Comparison of ENCODE assay signal across 22 cellular contexts in genomic region chr4:158763462-158763861, GRCh38. TPM values are rescaled to one million over a fixed set of nuclear protein-coding genes. Genes with fewer than 3 reads are reported as not detected.
DNase-seq lines count a peak whose midpoint lies in the region; ATAC-seq, FAIRE-seq and TF ChIP-seq lines count a peak whose summit lies in the region.
"Had no signal": no experiment of that assay in that cellular context is flagged by ENCODE, and none has a peak within 500 bp of the region (broad histone marks: within the 10 kb centered on the region; RNA-seq: fewer than 3 reads in every experiment).

No MANE protein-coding gene starts in this region.

- TF ChIP-seq RAD21 in HepG2 (CRISPR knock-in tag; IDR thresholded peaks at IDR 0.05): no peak
- TF ChIP-seq RAD21 in Ishikawa (IDR thresholded peaks at IDR 0.05; ENCODE audit: low read depth): no peak
- no peak for TF ChIP-seq RAD21 in GM12878 (IDR thresholded peaks at IDR 0.05; ENCODE audit: insufficient read depth, low read depth, low read length)

- no peak overlapping the region for H3K27ac ChIP-seq in HepG2 (ENCODE audit: extremely low read length, insufficient read depth, low read length)
- no peak overlapping the region for H3K27ac ChIP-seq in right lobe of liver
- no peak overlapping the region for H3K27ac ChIP-seq in GM12878 (ENCODE audit: control insufficient read depth, insufficient read depth)
- H3K27ac ChIP-seq in CD8-positive, alpha-beta memory T cell (ENCODE audit: low read depth, low read length): no peak overlapping the region
- H3K27ac ChIP-seq: A549; BLaER1 treated with 17β-estradiol and CSF1 and Interleukin-3, amounts not matched to agents 10 nM and 100 nM; GM23248 had no signal

- H3K27me3 ChIP-seq in HepG2 (ENCODE audit: control insufficient read depth in 1 of 2, insufficient read depth in 2 of 2, low read length in 2 of 2): no peaks in the 10 kb centered on the region
- no peaks in the 10 kb centered on the region for H3K27me3 ChIP-seq in right lobe of liver
- peaks cover 1 to 2% of the 10 kb centered on the region in 2 experiments; a peak in 1 of 4 replicates for H3K27me3 ChIP-seq in GM12878 (replicated peaks in 1 of 2; ENCODE audit: control insufficient read depth in 2 of 2, insufficient read depth in 2 of 2, low read length in 1 of 2)
- H3K27me3 ChIP-seq in CD8-positive, alpha-beta memory T cell (ENCODE audit: insufficient read depth, low read length, poor library complexity, severe bottlenecking): no peaks in the 10 kb centered on the region
- H3K27me3 ChIP-seq: BE2C; BLaER1 treated with 17β-estradiol and CSF1 and Interleukin-3, amounts not matched to agents 10 nM and 100 nM had no signal

- no peak for TF ChIP-seq POLR2A in HepG2 (IDR thresholded peaks at IDR 0.05; ENCODE audit: insufficient read depth in 1 of 2, low read depth in 2 of 2, low read length in 2 of 2)
- TF ChIP-seq POLR2A in right lobe of liver (IDR thresholded peaks at IDR 0.05): no peak
- no peak for TF ChIP-seq POLR2A in GM12878 (IDR thresholded peaks at IDR 0.05; ENCODE audit: low read depth, low read length)

- H3K9me3 ChIP-seq in HepG2 (ENCODE audit: low read length) (no peaks in the 10 kb centered on the region), right lobe of liver (no peaks in the 10 kb centered on the region), GM12878 (replicated peaks; ENCODE audit: control insufficient read depth, insufficient read depth, low read length) (no peaks in the 10 kb centered on the region)
- no peaks in the 10 kb centered on the region for H3K9me3 ChIP-seq in CD8-positive, alpha-beta memory T cell (ENCODE audit: low read length)
- H3K9me3 ChIP-seq: A549, BE2C, Caco-2 had no signal

- H3K36me3 ChIP-seq in HepG2 (replicated peaks in 1 of 2; ENCODE audit: control insufficient read depth in 1 of 2, insufficient read depth in 2 of 2, low read length in 2 of 2) (no peaks in the 10 kb centered on the region), right lobe of liver (no peaks in the 10 kb centered on the region), GM12878 (ENCODE audit: control insufficient read depth in 2 of 2, insufficient read depth in 2 of 2, low read length in 1 of 2) (no peaks in the 10 kb centered on the region)
- no peaks in the 10 kb centered on the region for H3K36me3 ChIP-seq in CD8-positive, alpha-beta memory T cell (ENCODE audit: insufficient read depth, low read length)
- H3K36me3 ChIP-seq: BE2C; BLaER1 treated with 17β-estradiol and CSF1 and Interleukin-3, amounts not matched to agents 10 nM and 100 nM had no signal

- no TSS peak for BruUV-seq in HepG2 (replicated peaks; lab: Mats Ljungman, UMichigan)
- BruUV-seq in GM12878 (replicated peaks; lab: Mats Ljungman, UMichigan): no TSS peak

- no peaks in the 10 kb centered on the region for H4K20me1 ChIP-seq in HepG2 (ENCODE audit: insufficient read depth, low read length)
- no peaks in the 10 kb centered on the region for H4K20me1 ChIP-seq in GM12878 (ENCODE audit: control insufficient read depth, insufficient read depth)
- H4K20me1 ChIP-seq: BLaER1 treated with 17β-estradiol and CSF1 and Interleukin-3, amounts not matched to agents 10 nM and 100 nM had no signal

- H3K4me2 ChIP-seq in HepG2 (ENCODE audit: low read depth, low read length): no peak overlapping the region
- no peak overlapping the region for H3K4me2 ChIP-seq in GM12878 (ENCODE audit: control insufficient read depth, insufficient read depth)
- H3K4me2 ChIP-seq: A549; BLaER1 treated with 17β-estradiol and CSF1 and Interleukin-3, amounts not matched to agents 10 nM and 100 nM had no signal

- H3K4me1 ChIP-seq in HepG2 (ENCODE audit: insufficient read depth, low read length): peaks cover 38% of the 10 kb centered on the region
- H3K4me1 ChIP-seq in right lobe of liver: peaks cover 0 to 5% (median 0%) of the 10 kb centered on the region in 4 donors
- H3K4me1 ChIP-seq in GM12878 (ENCODE audit: control insufficient read depth, insufficient read depth, low read length): no peaks in the 10 kb centered on the region
- peaks cover 8% of the 10 kb centered on the region for H3K4me1 ChIP-seq in CD8-positive, alpha-beta memory T cell (ENCODE audit: insufficient read depth, low read length)
- H3K4me1 ChIP-seq: BE2C had no signal

- DNase-seq in HepG2 (ENCODE audit: low spot score) (no peak), right lobe of liver (no peak), GM12878 (ENCODE audit: low read depth, low spot score) (no peak), progenitor cell of endocrine pancreas (ENCODE audit: low spot score, unreplicated experiment) (no peak), SIG-M5 treated with dmso at 0.1 percent for 504 hours (lab: John Stamatoyannopoulos, UW; ENCODE audit: unreplicated experiment) (no peak)
- DNase-seq in CD8-positive, alpha-beta memory T cell: no peak
- DNase-seq: 8988T; ACHN; AML-193; BE2C; Caco-2; CD4-positive, alpha-beta memory T cell; DMS153; DND-41; GM23248; H9 had no signal

- TF ChIP-seq CTCF in HepG2 (CRISPR knock-in tag; IDR thresholded peaks at IDR 0.05) (no peak), right lobe of liver (IDR thresholded peaks at IDR 0.05) (no peak), GM12878 (IDR thresholded peaks at IDR 0.05 in 2 of 3, conservative IDR thresholded peaks at IDR 0.05 in 1 of 3; ENCODE audit: control insufficient read depth in 2 of 3, extremely low read depth in 1 of 3, insufficient read depth in 1 of 3, low read depth in 3 of 3, low read length in 3 of 3) (no peak), progenitor cell of endocrine pancreas (IDR thresholded peaks at IDR 0.05; ENCODE audit: unreplicated experiment) (no peak)

- H2AFZ ChIP-seq in HepG2 (ENCODE audit: low read length) (no peak overlapping the region), GM12878 (ENCODE audit: control insufficient read depth, low read depth, low read length) (no peak overlapping the region)
- H2AFZ ChIP-seq: GM23248 had no signal

- no peak overlapping the region for H3K4me3 Mint-ChIP-seq in progenitor cell of endocrine pancreas (ENCODE audit: low read depth)
- peak overlapping the region in 1 of 7 donors; percentile 19 for H3K4me3 Mint-ChIP-seq in CD8-positive, alpha-beta memory T cell
- H3K4me3 Mint-ChIP-seq: CD14-positive monocyte; CD4-positive, alpha-beta memory T cell; H9 had no signal

- in situ Hi-C loops in HepG2 (cut with HindIII; ENCODE audit: extremely low pct_ligation_motif_present, low pct_unique_long_range_greater_than_20kb): no loop called here
- in situ Hi-C loops in GM12878 (cut with MboI): no loop called here

- SMC1A ChIA-PET in GM12878 (lab: Charles Lee; ENCODE audit: uncharacterized antibody, unreplicated experiment): interaction anchor here (1.2 to 1.6 kb wide), 4 partner anchors 11 to 86 kb away, joined by 3 to 6 read pairs (median 6); no protein-coding TSS in a partner anchor

- POLR2A ChIA-PET in HepG2 (lab: Yijun Ruan, JAX): no interaction called here
- POLR2A ChIA-PET in GM12878 (lab: Charles Lee): interaction anchor here (1.7 kb wide), 1 partner anchor 12 kb away, joined by 4 read pairs; no protein-coding TSS in a partner anchor
- POLR2A ChIA-PET in CD8-positive, alpha-beta memory T cell (lab: Charles Lee): no interaction called here

- ATAC-seq in HepG2 (no peak), right lobe of liver (no peak), GM12878 (no peak)
- ATAC-seq: A549 had no signal

- CTCF ChIA-PET in HepG2 (lab: Yijun Ruan, JAX; ENCODE audit: low intra/inter-chr PET ratio, low total read pairs) (no interaction called here), GM12878 (lab: Yijun Ruan, JAX) (interaction anchor here (0.6 to 1.1 kb wide), 2 partner anchors 36 to 88 kb away, joined by 3 to 4 read pairs; no protein-coding TSS in a partner anchor)
- CTCF ChIA-PET in CD8-positive, alpha-beta memory T cell (lab: Charles Lee): no interaction called here

- FAIRE-seq in HepG2 (lab: Jason Lieb, UNC): no peak
- no peak for FAIRE-seq in GM12878 (lab: Jason Lieb, UNC)
- FAIRE-seq: A549, G401.6, GM18507 had no signal

- H3K9ac ChIP-seq in HepG2 (ENCODE audit: insufficient read depth, low read depth, low read length) (no peak overlapping the region), GM12878 (ENCODE audit: control insufficient read depth, insufficient read depth, low read length) (no peak overlapping the region)
- H3K9ac ChIP-seq: BLaER1 treated with 17β-estradiol and CSF1 and Interleukin-3, amounts not matched to agents 10 nM and 100 nM; GM23248 had no signal

- 46% methylated on average over 2 of the region's 2 CpGs for WGBS in HepG2 (ENCODE audit: low lambda C conversion rate)
- WGBS in right lobe of liver (ENCODE audit: insufficient coverage, low coverage, low lambda C conversion rate, missing lambda C conversion rate): 49% methylated on average over 2 of the region's 2 CpGs
- WGBS in GM12878 (ENCODE audit: insufficient coverage, insufficient replicate concordance, low lambda C conversion rate, missing lambda C conversion rate): 45% methylated on average over 2 of the region's 2 CpGs

- RAD21 ChIA-PET in GM12878 (lab: Charles Lee; ENCODE audit: unreplicated experiment): interaction anchor here (0.9 to 1.7 kb wide), 2 partner anchors 33 to 86 kb away, joined by 3 to 4 read pairs; no protein-coding TSS in a partner anchor

- H3K4me1 Mint-ChIP-seq in progenitor cell of endocrine pancreas (ENCODE audit: low read depth): peaks cover 9% of the 10 kb centered on the region
- H3K4me1 Mint-ChIP-seq in CD8-positive, alpha-beta memory T cell: peaks cover 6 to 13% (median 10%) of the 10 kb centered on the region in 3 donors

- H3K27ac Mint-ChIP-seq in progenitor cell of endocrine pancreas: no peak overlapping the region
- no peak overlapping the region for H3K27ac Mint-ChIP-seq in CD8-positive, alpha-beta memory T cell
- H3K27ac Mint-ChIP-seq: CD14-positive monocyte; CD4-positive, alpha-beta memory T cell; H9 had no signal

- TF ChIP-seq EP300 in HepG2 (IDR thresholded peaks at IDR 0.05; ENCODE audit: low read depth in 2 of 2, low read length in 2 of 2): no peak
- no peak for TF ChIP-seq EP300 in HepG2 (CRISPR knock-in tag; IDR thresholded peaks at IDR 0.05; ENCODE audit: borderline replicate concordance)
- no peak for TF ChIP-seq EP300 in Ishikawa (IDR thresholded peaks at IDR 0.05; ENCODE audit: borderline replicate concordance)
- no peak for TF ChIP-seq EP300 in GM12878 (IDR thresholded peaks at IDR 0.05; ENCODE audit: borderline replicate concordance in 1 of 2, control insufficient read depth in 1 of 2, low read depth in 2 of 2, low read length in 2 of 2)

- H3K36me3 Mint-ChIP-seq in progenitor cell of endocrine pancreas (ENCODE audit: insufficient read depth): no peaks in the 10 kb centered on the region
- H3K36me3 Mint-ChIP-seq in CD8-positive, alpha-beta memory T cell: peaks cover 0 to 3% (median 0%) of the 10 kb centered on the region in 3 donors
- H3K36me3 Mint-ChIP-seq: CD14-positive monocyte had no signal

- H3K79me2 ChIP-seq in HepG2 (ENCODE audit: insufficient read depth, low read length): no peaks in the 10 kb centered on the region
- H3K79me2 ChIP-seq in GM12878 (ENCODE audit: control insufficient read depth, insufficient read depth, low read length): no peaks in the 10 kb centered on the region

- peaks cover 4% of the 10 kb centered on the region for H3K9me3 Mint-ChIP-seq in progenitor cell of endocrine pancreas (ENCODE audit: low read depth)
- H3K9me3 Mint-ChIP-seq in CD8-positive, alpha-beta memory T cell: no peaks in the 10 kb centered on the region
- H3K9me3 Mint-ChIP-seq: CD4-positive, alpha-beta memory T cell had no signal

- H3K27me3 Mint-ChIP-seq in progenitor cell of endocrine pancreas: peaks cover 4% of the 10 kb centered on the region
- H3K27me3 Mint-ChIP-seq in CD8-positive, alpha-beta memory T cell: peaks cover 2 to 32% of the 10 kb centered on the region in 2 donors

- H3K4me3 ChIP-seq in HepG2 (replicated peaks in 1 of 3; ENCODE audit: insufficient read depth in 1 of 3, low read depth in 2 of 3, low read length in 3 of 3) (no peak overlapping the region), right lobe of liver (no peak overlapping the region), GM12878 (no peak overlapping the region)
- no peak overlapping the region for H3K4me3 ChIP-seq in CD8-positive, alpha-beta memory T cell (ENCODE audit: low read length)
- H3K4me3 ChIP-seq: A549; BLaER1 treated with 17β-estradiol and CSF1 and Interleukin-3, amounts not matched to agents 10 nM and 100 nM; GM23248 had no signal

- intact Hi-C loops in HepG2 (cut with micrococcal nuclease; ENCODE audit: unreplicated experiment) (no loop called here), right lobe of liver (cut with DNase I) (no loop called here), GM12878 (cut with micrococcal nuclease; ENCODE audit: unreplicated experiment) (no loop called here)

RNA-seq across cellular contexts. Expression of gene FNIP2, which starts 5.4 kb away (rescaled TPM):
- 15.5 and 21.8 TPM in 2 replicates for total RNA-seq in HepG2 (2016; rRNA removed; fragmentation: Illumina TruSeq; extraction: Trizol)
- total RNA-seq in HepG2 (2016; cell fraction: cytosol; rRNA removed; fragmentation: Illumina TruSeq; extraction: Trizol; ENCODE audit: low read depth): 3.0 and 4.9 TPM in 2 replicates
- total RNA-seq in HepG2 (2016; cell fraction: insoluble cytoplasmic fraction; rRNA removed; fragmentation: Illumina TruSeq; extraction: Trizol): 14.7 and 18.4 TPM in 2 replicates
- total RNA-seq in HepG2 (2016; cell fraction: membrane; rRNA removed; fragmentation: Illumina TruSeq; extraction: Trizol): 10.4 and 11.2 TPM in 2 replicates
- total RNA-seq in HepG2 (2016; cell fraction: nucleus; rRNA removed; fragmentation: Illumina TruSeq; extraction: Trizol): 22.6 and 22.8 TPM in 2 replicates
- polyA plus RNA-seq in HepG2 (2011; rRNA removed): 21.0 and 24.0 TPM in 2 replicates
- 15.3 and 25.0 TPM in 2 replicates for polyA plus RNA-seq in HepG2 (2011; cell fraction: cytosol; rRNA removed)
- 13.4 and 17.1 TPM in 2 replicates for polyA plus RNA-seq in HepG2 (2011; cell fraction: nucleus; rRNA removed)
- 38.7 and 42.8 TPM in 2 replicates for polyA plus RNA-seq in HepG2 (2012)
- polyA plus RNA-seq in HepG2 (2016; cell fraction: cytosol; fragmentation: Illumina TruSeq; extraction: Trizol; ENCODE audit: low read depth): 0.37 and 0.41 TPM in 2 replicates
- 12.9 and 13.3 TPM in 2 replicates for polyA plus RNA-seq in HepG2 (2016; cell fraction: insoluble cytoplasmic fraction; fragmentation: Illumina TruSeq; extraction: Trizol; ENCODE audit: low read depth)
- polyA plus RNA-seq in HepG2 (2016; cell fraction: membrane; fragmentation: Illumina TruSeq; extraction: Trizol; ENCODE audit: low read depth): 2.1 TPM in 2 replicates
- polyA plus RNA-seq in HepG2 (2016; cell fraction: nucleus; fragmentation: Illumina TruSeq; extraction: Trizol; ENCODE audit: insufficient read depth, low read depth): 11.3 and 12.9 TPM in 2 replicates
- polyA minus RNA-seq in HepG2 (2011; rRNA and poly(A)+ RNA removed; ENCODE audit: low replicate concordance): 1.8 and 45.2 TPM in 2 replicates
- polyA minus RNA-seq in HepG2 (2011; cell fraction: cytosol; rRNA and poly(A)+ RNA removed): 33.4 and 50.0 TPM in 2 replicates
- polyA minus RNA-seq in HepG2 (2011; cell fraction: nucleus; rRNA and poly(A)+ RNA removed): 74.3 and 82.9 TPM in 2 replicates
- total RNA-seq in right lobe of liver: 10 to 100 TPM; 34.2 to 67.4 (median 37.8) TPM
- 7.1 and 7.9 TPM in 2 replicates for total RNA-seq in GM12878 (2013; cell fraction: nucleolus; rRNA removed)
- 0.17 and 0.22 TPM in 2 replicates for total RNA-seq in GM12878 (2014; rRNA removed)
- 0.23 and 0.27 TPM in 2 replicates for total RNA-seq in GM12878 (2014; rRNA removed; fragmentation: Illumina TruSeq; extraction: Trizol)
- total RNA-seq in GM12878 (2021): 0.32 and 0.38 TPM in 2 replicates
- polyA plus RNA-seq in GM12878 (2011; ENCODE audit: low read depth): 0.92 TPM
- 0.32 and 0.38 TPM in 2 replicates for polyA plus RNA-seq in GM12878 (2011; rRNA removed)
- polyA plus RNA-seq in GM12878 (2011; cell fraction: cytosol; rRNA removed): 0.25 TPM in 2 replicates
- polyA plus RNA-seq in GM12878 (2011; cell fraction: nucleus; rRNA removed): 0.21 and 0.23 TPM in 2 replicates
- polyA plus RNA-seq in GM12878 (2012): 1.8 and 2.2 TPM in 2 replicates
- polyA plus RNA-seq in GM12878 (2014; fragmentation: Illumina TruSeq; extraction: Trizol): 0.11 and 0.12 TPM in 2 replicates
- polyA plus RNA-seq in GM12878 (2014; fragmentation: Nextera tagmentation; extraction: Ambion mirVana): under 1 TPM; 0.03 to 0.04 TPM
- 0.06 and 0.20 TPM in 2 replicates for polyA plus RNA-seq in GM12878 (2014; rRNA removed)
- under 1 TPM; 0.12 to 0.13 TPM for polyA plus RNA-seq in GM12878 (2016; fragmentation: Nextera tagmentation; extraction: Ambion mirVana)
- 0.57 and 1.8 TPM in 2 replicates for polyA minus RNA-seq in GM12878 (2011; rRNA and poly(A)+ RNA removed)
- polyA minus RNA-seq in GM12878 (2011; cell fraction: cytosol; rRNA and poly(A)+ RNA removed): 0.13 and 0.31 TPM in 2 replicates
- 0.36 and 0.86 TPM in 2 replicates for polyA minus RNA-seq in GM12878 (2011; cell fraction: nucleus; rRNA and poly(A)+ RNA removed)
- 53.8 and 56.0 TPM in 2 replicates for total RNA-seq in progenitor cell of endocrine pancreas
- total RNA-seq in CD8-positive, alpha-beta memory T cell: 10 to 100 TPM; 11.7 to 13.3 TPM
- polyA plus RNA-seq in CD8-positive, alpha-beta memory T cell: 5.1 TPM

RNA-seq across cellular contexts. Expression of gene PPID, which starts 40.3 kb away (rescaled TPM):
- 63.4 and 73.3 TPM in 2 replicates for total RNA-seq in HepG2 (2016; rRNA removed; fragmentation: Illumina TruSeq; extraction: Trizol)
- 10.1 and 10.4 TPM in 2 replicates for total RNA-seq in HepG2 (2016; cell fraction: cytosol; rRNA removed; fragmentation: Illumina TruSeq; extraction: Trizol; ENCODE audit: low read depth)
- total RNA-seq in HepG2 (2016; cell fraction: insoluble cytoplasmic fraction; rRNA removed; fragmentation: Illumina TruSeq; extraction: Trizol): 59.6 and 76.4 TPM in 2 replicates
- 22.4 and 23.0 TPM in 2 replicates for total RNA-seq in HepG2 (2016; cell fraction: membrane; rRNA removed; fragmentation: Illumina TruSeq; extraction: Trizol)
- total RNA-seq in HepG2 (2016; cell fraction: nucleus; rRNA removed; fragmentation: Illumina TruSeq; extraction: Trizol): 24.7 and 25.4 TPM in 2 replicates
- polyA plus RNA-seq in HepG2 (2011; rRNA removed): 14.1 and 15.4 TPM in 2 replicates
- polyA plus RNA-seq in HepG2 (2011; cell fraction: cytosol; rRNA removed): 10.2 and 11.5 TPM in 2 replicates
- 10.6 and 15.9 TPM in 2 replicates for polyA plus RNA-seq in HepG2 (2011; cell fraction: nucleus; rRNA removed)
- 34.3 and 39.6 TPM in 2 replicates for polyA plus RNA-seq in HepG2 (2012)
- polyA plus RNA-seq in HepG2 (2016; cell fraction: cytosol; fragmentation: Illumina TruSeq; extraction: Trizol; ENCODE audit: low read depth): 8.0 TPM in 2 replicates
- 92.0 and 102 TPM in 2 replicates for polyA plus RNA-seq in HepG2 (2016; cell fraction: insoluble cytoplasmic fraction; fragmentation: Illumina TruSeq; extraction: Trizol; ENCODE audit: low read depth)
- 15.5 and 16.2 TPM in 2 replicates for polyA plus RNA-seq in HepG2 (2016; cell fraction: membrane; fragmentation: Illumina TruSeq; extraction: Trizol; ENCODE audit: low read depth)
- 55.4 and 64.1 TPM in 2 replicates for polyA plus RNA-seq in HepG2 (2016; cell fraction: nucleus; fragmentation: Illumina TruSeq; extraction: Trizol; ENCODE audit: insufficient read depth, low read depth)
- 1.6 and 2.3 TPM in 2 replicates for polyA minus RNA-seq in HepG2 (2011; rRNA and poly(A)+ RNA removed; ENCODE audit: low replicate concordance)
- polyA minus RNA-seq in HepG2 (2011; cell fraction: cytosol; rRNA and poly(A)+ RNA removed): 6.8 and 9.3 TPM in 2 replicates
- 11.7 and 14.8 TPM in 2 replicates for polyA minus RNA-seq in HepG2 (2011; cell fraction: nucleus; rRNA and poly(A)+ RNA removed)
- 10 to 100 TPM; 12.6 to 31.4 (median 18.5) TPM for total RNA-seq in right lobe of liver
- 9.3 and 11.1 TPM in 2 replicates for total RNA-seq in GM12878 (2013; cell fraction: nucleolus; rRNA removed)
- 25.1 and 28.9 TPM in 2 replicates for total RNA-seq in GM12878 (2014; rRNA removed)
- 55.2 and 56.1 TPM in 2 replicates for total RNA-seq in GM12878 (2014; rRNA removed; fragmentation: Illumina TruSeq; extraction: Trizol)
- 21.7 and 21.9 TPM in 2 replicates for total RNA-seq in GM12878 (2021)
- polyA plus RNA-seq in GM12878 (2011; ENCODE audit: low read depth): 17.4 TPM
- polyA plus RNA-seq in GM12878 (2011; rRNA removed): 35.1 and 40.7 TPM in 2 replicates
- 22.0 and 22.1 TPM in 2 replicates for polyA plus RNA-seq in GM12878 (2011; cell fraction: cytosol; rRNA removed)
- polyA plus RNA-seq in GM12878 (2011; cell fraction: nucleus; rRNA removed): 16.3 and 23.1 TPM in 2 replicates
- 19.3 and 25.0 TPM in 2 replicates for polyA plus RNA-seq in GM12878 (2012)
- 64.3 and 105 TPM in 2 replicates for polyA plus RNA-seq in GM12878 (2014; fragmentation: Illumina TruSeq; extraction: Trizol)
- polyA plus RNA-seq in GM12878 (2014; fragmentation: Nextera tagmentation; extraction: Ambion mirVana): 10 to 100 TPM; 24.4 to 43.9 TPM
- 29.3 and 33.1 TPM in 2 replicates for polyA plus RNA-seq in GM12878 (2014; rRNA removed)
- 10 to 100 TPM; 55.2 to 55.5 TPM for polyA plus RNA-seq in GM12878 (2016; fragmentation: Nextera tagmentation; extraction: Ambion mirVana)
- polyA minus RNA-seq in GM12878 (2011; rRNA and poly(A)+ RNA removed): 7.8 and 8.7 TPM in 2 replicates
- polyA minus RNA-seq in GM12878 (2011; cell fraction: cytosol; rRNA and poly(A)+ RNA removed): 4.0 and 6.5 TPM in 2 replicates
- polyA minus RNA-seq in GM12878 (2011; cell fraction: nucleus; rRNA and poly(A)+ RNA removed): 8.3 and 10.9 TPM in 2 replicates
- 42.9 and 49.2 TPM in 2 replicates for total RNA-seq in progenitor cell of endocrine pancreas
- total RNA-seq in CD8-positive, alpha-beta memory T cell: 10 to 100 TPM; 58.9 to 66.8 TPM
- 61.2 TPM for polyA plus RNA-seq in CD8-positive, alpha-beta memory T cell
